ENCODE assay signal across 8 cellular contexts in the genomic region with DNA sequence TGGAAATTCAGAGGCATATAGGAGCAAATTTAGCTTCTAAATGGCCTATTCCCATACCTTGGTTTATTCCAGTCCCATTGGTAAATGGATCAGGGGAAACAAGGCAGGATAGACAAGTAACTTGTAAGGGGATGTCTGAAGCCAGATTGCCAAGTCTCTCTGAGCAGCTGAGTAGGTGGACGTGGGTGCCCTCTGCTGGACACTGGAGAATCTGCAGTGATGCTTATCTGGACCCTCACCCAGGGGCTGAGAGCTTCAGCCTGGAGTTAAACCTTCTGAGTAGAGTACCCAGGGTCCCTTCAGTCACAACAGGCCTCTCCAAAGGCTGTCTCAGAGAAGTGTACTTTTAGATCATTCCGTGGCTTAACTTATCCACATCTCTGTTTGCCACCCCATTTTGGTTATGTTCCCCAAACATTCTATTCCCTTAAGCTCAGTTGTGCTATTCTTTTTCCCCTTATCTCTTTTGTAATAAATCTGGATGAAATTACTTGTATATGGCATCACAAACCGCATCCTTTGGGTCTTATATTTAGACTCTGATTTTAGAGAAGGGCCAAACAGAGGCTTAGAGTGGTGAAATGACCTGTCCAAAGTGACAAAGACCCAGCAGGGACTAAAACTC.
DNase-seq lines count a peak whose midpoint lies in the region; ATAC-seq and TF ChIP-seq lines count a peak whose summit lies in the region.

No MANE protein-coding gene starts in this region.

- intact Hi-C loops in natural killer cell (cut with micrococcal nuclease) = loop anchor here (1.0 to 10.0 kb wide), 4 partner anchors 318 to 698 kb away; a partner anchor contains a TSS

- peaks cover 3 to 6% of the 10 kb centered on the region in 2 donors for H3K27me3 Mint-ChIP-seq in natural killer cell (ENCODE audit: low read depth in 2 of 2)

- no peaks in the 10 kb centered on the region for H3K36me3 Mint-ChIP-seq in natural killer cell

- H3K4me3 Mint-ChIP-seq in natural killer cell = no peak overlapping the region

- H3K9me3 Mint-ChIP-seq in natural killer cell = no peaks in the 10 kb centered on the region

- DNase-seq in AML-193 (lab: John Stamatoyannopoulos, UW) (peak; percentile 8 to 17), NOMO-1 treated with DMSO at 0.1 percent for 48 hours (lab: John Stamatoyannopoulos, UW; ENCODE audit: unreplicated experiment) (peak; percentile 5), epithelial cell of proximal tubule (ENCODE audit: low read depth) (peak; percentile 0), natural killer cell (peak; percentile 51)
- DNase-seq in activated CD8-positive, alpha-beta memory T cell treated with anti-CD3 and anti-CD28 coated beads, Interleukin-2, amount 50 U/mL, for 24 hours (ENCODE audit: extremely low read depth) = peak; percentile 23
- DNase-seq in stimulated activated naive CD8-positive, alpha-beta T cell treated with anti-CD3 and anti-CD28 coated beads, Interleukin-15, Interleukin-2, amounts not matched to agents 100 U/mL and 50 U/mL, for 24 hours = peak; percentile 71

- H3K4me3 ChIP-seq in epithelial cell of proximal tubule (ENCODE audit: low read depth, low read length) = no peak overlapping the region

- H3K4me1 Mint-ChIP-seq in natural killer cell = no peaks in the 10 kb centered on the region

- peak; percentile 62 for ATAC-seq in GM19023 (IDR thresholded peaks at IDR 0.05; ENCODE audit: unreplicated experiment)
- peak; percentile 91 for ATAC-seq in HG03342 (IDR thresholded peaks at IDR 0.05; ENCODE audit: unreplicated experiment)
- peak; percentile 76 to 86 (median 83) for ATAC-seq in natural killer cell
- no peak for ATAC-seq in stimulated activated naive CD8-positive, alpha-beta T cell treated with anti-CD3 and anti-CD28 coated beads, Interleukin-15, Interleukin-2, amounts not matched to agents 100 U/mL and 50 U/mL, for 24 hours

- peak; percentile 97 for TF ChIP-seq CTCF in epithelial cell of proximal tubule (conservative IDR thresholded peaks at IDR 0.05; ENCODE audit: low read depth, low read length)
- peak; percentile 91 for TF ChIP-seq CTCF in natural killer cell (IDR thresholded peaks at IDR 0.05)

- H3K27ac Mint-ChIP-seq in natural killer cell = no peak overlapping the region

Comparison
In these comparisons a context has a peak if more than half of its experiments do, and no peak if none do; other contexts are left out.
1. DNase-seq: peak in every context shown above with its lines; median percentile 71 in stimulated activated naive CD8-positive, alpha-beta T cell treated with anti-CD3 and anti-CD28 coated beads, Interleukin-15, Interleukin-2, amounts not matched to agents 100 U/mL and 50 U/mL, for 24 hours; 51 in natural killer cell; 23 in activated CD8-positive, alpha-beta memory T cell treated with anti-CD3 and anti-CD28 coated beads, Interleukin-2, amount 50 U/mL, for 24 hours; 12 in AML-193; 5 in NOMO-1 treated with DMSO at 0.1 percent for 48 hours; 0 in epithelial cell of proximal tubule.